25 cellular contexts compared by ENCODE assay signal in the genomic region with DNA sequence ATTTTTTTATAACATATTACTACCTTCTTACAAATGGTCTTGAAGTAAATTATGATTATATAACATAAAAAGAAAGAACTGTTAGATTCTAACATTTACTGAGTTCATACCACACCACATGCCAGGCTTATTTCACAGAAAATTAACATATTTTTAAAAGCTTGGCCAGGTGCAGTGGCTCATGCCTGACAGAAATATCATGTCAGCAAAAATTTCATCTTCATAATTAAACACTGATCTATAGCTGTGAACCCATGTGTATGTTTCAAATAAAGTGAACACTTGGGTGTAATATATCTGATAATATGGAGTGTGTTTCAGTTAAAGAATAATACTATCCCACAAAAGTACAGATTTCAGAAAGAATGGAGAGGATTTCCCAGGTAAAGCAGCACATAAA.
DNase-seq lines count a peak whose midpoint lies in the region; ATAC-seq, FAIRE-seq and TF ChIP-seq lines count a peak whose summit lies in the region.
"Had no signal": no experiment of that assay in that cellular context is flagged by ENCODE, and none has a peak within 500 bp of the region (broad histone marks: within the 10 kb centered on the region; RNA-seq: fewer than 3 reads in every experiment).

No MANE protein-coding gene starts in this region.

- POLR2A ChIA-PET in HepG2 (lab: Yijun Ruan, JAX) (no interaction called here), K562 (lab: Yijun Ruan, JAX) (no interaction called here)

- H3K9me3 ChIP-seq in HepG2 (ENCODE audit: low read length) (no peaks in the 10 kb centered on the region; the same call in 1 of the 2 replicates), right lobe of liver (no peaks in the 10 kb centered on the region), K562 (replicated peaks; ENCODE audit: control insufficient read depth, insufficient read depth, low read depth, low read length) (no peaks in the 10 kb centered on the region)
- H3K9me3 ChIP-seq: BE2C had no signal

- H3K9me1 ChIP-seq in K562 (ENCODE audit: control insufficient read depth, insufficient read depth, low read length), result no peaks in the 10 kb centered on the region

- H3K27ac ChIP-seq in HepG2 (ENCODE audit: extremely low read length, insufficient read depth, low read length) (no peak overlapping the region), right lobe of liver (no peak overlapping the region), K562 (ENCODE audit: extremely low read depth, low read depth, low read length) (no peak overlapping the region)
- H3K27ac ChIP-seq: 22Rv1, BLaER1 had no signal

- H3K4me3 ChIP-seq in HepG2 (replicated peaks in 1 of 3; ENCODE audit: insufficient read depth in 1 of 3, low read depth in 2 of 3, low read length in 3 of 3) (no peak overlapping the region), right lobe of liver (no peak overlapping the region), K562 (no peak overlapping the region)
- H3K4me3 ChIP-seq: BLaER1, GM12878 had no signal

- ATAC-seq in HepG2, result no peak
- ATAC-seq in right lobe of liver, result no peak
- ATAC-seq in K562, result no peak
- ATAC-seq in HG03025 (IDR thresholded peaks at IDR 0.05; ENCODE audit: low FRiP score, unreplicated experiment), result no peak
- ATAC-seq: GM12878 had no signal

- H3K4me2 ChIP-seq in HepG2 (ENCODE audit: low read depth, low read length) (no peak overlapping the region), K562 (ENCODE audit: insufficient read depth, low read length) (no peak overlapping the region)
- H3K4me2 ChIP-seq: BLaER1 had no signal

- BruUV-seq in HepG2 (replicated peaks; lab: Mats Ljungman, UMichigan) (no TSS peak), K562 (replicated peaks; lab: Mats Ljungman, UMichigan) (no TSS peak)

- no peaks in the 10 kb centered on the region for H3K4me1 ChIP-seq in HepG2 (ENCODE audit: insufficient read depth, low read length)
- no peaks in the 10 kb centered on the region for H3K4me1 ChIP-seq in right lobe of liver
- H3K4me1 ChIP-seq in K562 (replicated peaks in 1 of 2; ENCODE audit: control insufficient read depth in 2 of 2, insufficient read depth in 2 of 2, low read length in 2 of 2), result no peaks in the 10 kb centered on the region
- H3K4me1 ChIP-seq: BE2C, BLaER1 had no signal

- no peak overlapping the region for H2AFZ ChIP-seq in HepG2 (ENCODE audit: low read length)
- no peak overlapping the region for H2AFZ ChIP-seq in K562 (ENCODE audit: low read depth, low read length)

- TF ChIP-seq POLR2A in HepG2 (IDR thresholded peaks at IDR 0.05; ENCODE audit: insufficient read depth in 1 of 2, low read depth in 2 of 2, low read length in 2 of 2), result no peak
- no peak for TF ChIP-seq POLR2A in right lobe of liver (IDR thresholded peaks at IDR 0.05)
- no peak for TF ChIP-seq POLR2A in K562 (conservative IDR thresholded peaks at IDR 0.05)

- intact Hi-C loops in HepG2 (cut with micrococcal nuclease; ENCODE audit: unreplicated experiment) (no loop called here), right lobe of liver (cut with DNase I) (no loop called here), K562 (cut with micrococcal nuclease) (no loop called here)

- H4K20me1 ChIP-seq in HepG2 (ENCODE audit: insufficient read depth, low read length) (no peaks in the 10 kb centered on the region), K562 (replicated peaks; ENCODE audit: control insufficient read depth, insufficient read depth, low read length) (no peaks in the 10 kb centered on the region)
- H4K20me1 ChIP-seq: BLaER1 had no signal

- TF ChIP-seq EP300 in HepG2 (IDR thresholded peaks at IDR 0.05; ENCODE audit: low read depth in 2 of 2, low read length in 2 of 2) (no peak), HepG2 (CRISPR knock-in tag; IDR thresholded peaks at IDR 0.05; ENCODE audit: borderline replicate concordance) (no peak), K562 (IDR thresholded peaks at IDR 0.05; ENCODE audit: low read length) (no peak)

- in situ Hi-C loops in HepG2 (cut with HindIII; ENCODE audit: extremely low pct_ligation_motif_present, low pct_unique_long_range_greater_than_20kb), result no loop called here
- in situ Hi-C loops in K562 (cut with MboI), result no loop called here

- H3K36me3 ChIP-seq in HepG2 (replicated peaks in 1 of 2; ENCODE audit: control insufficient read depth in 1 of 2, insufficient read depth in 2 of 2, low read length in 2 of 2) (no peaks in the 10 kb centered on the region), right lobe of liver (no peaks in the 10 kb centered on the region), K562 (ENCODE audit: control insufficient read depth, insufficient read depth, low read length) (no peaks in the 10 kb centered on the region)
- H3K36me3 ChIP-seq: BE2C, BLaER1 had no signal

- no peaks in the 10 kb centered on the region for H3K79me2 ChIP-seq in HepG2 (ENCODE audit: insufficient read depth, low read length)
- H3K79me2 ChIP-seq in K562 (ENCODE audit: control insufficient read depth, insufficient read depth, low read length), result no peaks in the 10 kb centered on the region

- H3K27me3 ChIP-seq in HepG2 (ENCODE audit: control insufficient read depth in 1 of 2, insufficient read depth in 2 of 2, low read length in 2 of 2) (no peaks in the 10 kb centered on the region), right lobe of liver (no peaks in the 10 kb centered on the region), K562 (ENCODE audit: control insufficient read depth in 2 of 2, insufficient read depth in 2 of 2, low read length in 2 of 2) (no peaks in the 10 kb centered on the region)
- H3K27me3 ChIP-seq: BE2C, BLaER1 had no signal

- CTCF ChIA-PET in HepG2 (lab: Yijun Ruan, JAX; ENCODE audit: low intra/inter-chr PET ratio, low total read pairs), result no interaction called here
- CTCF ChIA-PET in K562 (lab: Yijun Ruan, JAX; ENCODE audit: low intra/inter-chr PET ratio), result no interaction called here

- TF ChIP-seq CTCF in HepG2 (CRISPR knock-in tag; IDR thresholded peaks at IDR 0.05) (no peak), right lobe of liver (IDR thresholded peaks at IDR 0.05) (no peak), K562 (IDR thresholded peaks at IDR 0.05 in 2 of 3, conservative IDR thresholded peaks at IDR 0.05 in 1 of 3; ENCODE audit: insufficient read depth in 2 of 3, low read depth in 1 of 3, low read length in 3 of 3) (no peak)

- TF ChIP-seq RAD21 in HepG2 (CRISPR knock-in tag; IDR thresholded peaks at IDR 0.05) (no peak), K562 (CRISPR knock-in tag; conservative IDR thresholded peaks at IDR 0.05 in 1 of 2, IDR thresholded peaks at IDR 0.05 in 1 of 2) (no peak)

- H3K9ac ChIP-seq in HepG2 (ENCODE audit: insufficient read depth, low read depth, low read length), result no peak overlapping the region
- no peak overlapping the region for H3K9ac ChIP-seq in K562 (ENCODE audit: insufficient read depth in 1 of 2, low read depth in 2 of 2, low read length in 2 of 2)
- H3K9ac ChIP-seq: BLaER1 had no signal

- FAIRE-seq in HepG2 (lab: Jason Lieb, UNC) (no peak), K562 (lab: Jason Lieb, UNC) (no peak)
- FAIRE-seq: GM12878, GM12892, GM18507 had no signal

- no peak for DNase-seq in HepG2 (ENCODE audit: low spot score)
- no peak for DNase-seq in right lobe of liver
- peak; percentile 5 for DNase-seq in NCI-H69 (lab: John Stamatoyannopoulos, UW)
- DNase-seq in K562 (ENCODE audit: extremely low read depth in 1 of 4, low spot score in 3 of 4), result no peak
- DNase-seq in retina, result no peak
- DNase-seq: ACHN; BE2C; C1 segment of cervical spinal cord; CD4-positive, alpha-beta memory T cell; CD4-positive, CD25-positive, alpha-beta regulatory T cell; CD8-positive, alpha-beta memory T cell; COR-L47; DMS 273 treated with DMSO at 0.1 percent for 48 hours; DMS153; DMS53; DMS79; DND-41; EL; GDM1 had no signal

TF ChIP-seq in HepG2, 621 proteins besides CTCF, POLR2A, EP300 and RAD21 (continues in another document):
- TF ChIP-seq NFYB (CRISPR knock-in tag; IDR thresholded peaks at IDR 0.05), result no peak
- peak in 1 of 2 experiments; percentile 84; a peak in 2 of 4 replicates for TF ChIP-seq MAFK (conservative IDR thresholded peaks at IDR 0.05 in 1 of 2, IDR thresholded peaks at IDR 0.05 in 1 of 2; ENCODE audit: low read length in 2 of 2)
- TF ChIP-seq MAFF (IDR thresholded peaks at IDR 0.05; ENCODE audit: low read depth, low read length), result peak; percentile 66
- TF ChIP-seq, protein P1, sequence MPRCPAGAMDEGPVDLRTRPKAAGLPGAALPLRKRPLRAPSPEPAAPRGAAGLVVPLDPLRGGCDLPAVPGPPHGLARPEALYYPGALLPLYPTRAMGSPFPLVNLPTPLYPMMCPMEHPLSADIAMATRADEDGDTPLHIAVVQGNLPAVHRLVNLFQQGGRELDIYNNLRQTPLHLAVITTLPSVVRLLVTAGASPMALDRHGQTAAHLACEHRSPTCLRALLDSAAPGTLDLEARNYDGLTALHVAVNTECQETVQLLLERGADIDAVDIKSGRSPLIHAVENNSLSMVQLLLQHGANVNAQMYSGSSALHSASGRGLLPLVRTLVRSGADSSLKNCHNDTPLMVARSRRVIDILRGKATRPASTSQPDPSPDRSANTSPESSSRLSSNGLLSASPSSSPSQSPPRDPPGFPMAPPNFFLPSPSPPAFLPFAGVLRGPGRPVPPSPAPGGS (CRISPR knock-in tag; IDR thresholded peaks at IDR 0.05), result no peak

TF ChIP-seq in K562, 482 proteins besides CTCF, POLR2A, EP300 and RAD21:
- peak; percentile 7; the same call in 1 of the 2 replicates for TF ChIP-seq C11orf30 (IDR thresholded peaks at IDR 0.05; ENCODE audit: low read depth)
- peak; percentile 40; the same call in 1 of the 2 replicates for TF ChIP-seq MAFF (IDR thresholded peaks at IDR 0.05; ENCODE audit: low read length)
- no peak for TF ChIP-seq SMAD3 (CRISPR knock-in tag; conservative IDR thresholded peaks at IDR 0.05)
- peak; percentile 35; the same call in 1 of the 2 replicates for TF ChIP-seq MAFK (IDR thresholded peaks at IDR 0.05; ENCODE audit: low read length)
- TF ChIP-seq ZNF316 (IDR thresholded peaks at IDR 0.05), result peak; percentile 45
